ENCODE assay signal across 23 cellular contexts in genomic region chr1:243973169-243973568, GRCh38.
"Had no signal": no experiment of that assay in that cellular context is flagged by ENCODE, and none has a peak within 500 bp of the region (broad histone marks: within the 10 kb centered on the region; RNA-seq: fewer than 3 reads in every experiment).

No MANE protein-coding gene starts in this region.

- H3K4me1 ChIP-seq: foreskin keratinocyte, psoas muscle, sigmoid colon had no signal

- DNase-seq: dorsolateral prefrontal cortex; effector CD4-positive, alpha-beta T cell; endodermal cell; foreskin keratinocyte; head of caudate nucleus; natural killer cell; occipital lobe; ovary; psoas muscle; right cardiac atrium; sigmoid colon; stimulated activated CD4-positive, alpha-beta T cell treated with anti-CD3 and anti-CD28 coated beads, Interleukin-4, amount 100 ng/mL, for 4 hours; stimulated activated naive CD8-positive, alpha-beta T cell treated with anti-CD3 and anti-CD28 coated beads, Interleukin-15, Interleukin-2, amounts not matched to agents 100 U/mL and 50 U/mL, for 24 hours; substantia nigra; testis; tibial artery had no signal

- H3K27ac ChIP-seq: dorsolateral prefrontal cortex, epithelial cell of prostate, foreskin keratinocyte, ovary, psoas muscle, sigmoid colon, testis, tibial artery had no signal

- ATAC-seq: esophagus mucosa; foreskin keratinocyte; left lobe of liver; natural killer cell; psoas muscle; right cardiac atrium; stimulated activated memory B cell treated with anti-CD40 and anti-IgM and Interleukin-4, amounts not matched to agents 10 μg/mL and 1 μg/mL and 100 μg/mL, for 72 hours; stimulated activated naive CD8-positive, alpha-beta T cell treated with anti-CD3 and anti-CD28 coated beads, Interleukin-15, Interleukin-2, amounts not matched to agents 100 U/mL and 50 U/mL, for 24 hours had no signal

- H3K4me3 ChIP-seq: dorsolateral prefrontal cortex, lung, ovary, psoas muscle, sigmoid colon, testis, tibial artery had no signal

- H3K4me1 Mint-ChIP-seq: endodermal cell; memory B cell; natural killer cell; stimulated activated memory B cell treated with anti-CD40 and anti-IgM and Interleukin-4, amounts not matched to agents 10 μg/mL and 1 μg/mL and 100 μg/mL, for 72 hours had no signal

- H3K36me3 ChIP-seq: ovary, sigmoid colon, tibial artery had no signal

- H3K27ac Mint-ChIP-seq: endodermal cell; memory B cell; natural killer cell; stimulated activated memory B cell treated with anti-CD40 and anti-IgM and Interleukin-4, amounts not matched to agents 10 μg/mL and 1 μg/mL and 100 μg/mL, for 72 hours; type B pancreatic cell had no signal

- H3K9me3 Mint-ChIP-seq: endodermal cell; memory B cell; natural killer cell; stimulated activated memory B cell treated with anti-CD40 and anti-IgM and Interleukin-4, amounts not matched to agents 10 μg/mL and 1 μg/mL and 100 μg/mL, for 72 hours; type B pancreatic cell had no signal

- H3K27me3 ChIP-seq: dorsolateral prefrontal cortex, ovary, testis had no signal

- H3K4me3 Mint-ChIP-seq: endodermal cell; memory B cell; natural killer cell; stimulated activated memory B cell treated with anti-CD40 and anti-IgM and Interleukin-4, amounts not matched to agents 10 μg/mL and 1 μg/mL and 100 μg/mL, for 72 hours; type B pancreatic cell had no signal

- H3K36me3 Mint-ChIP-seq: natural killer cell; stimulated activated memory B cell treated with anti-CD40 and anti-IgM and Interleukin-4, amounts not matched to agents 10 μg/mL and 1 μg/mL and 100 μg/mL, for 72 hours; type B pancreatic cell had no signal

- H3K9me3 ChIP-seq: ovary, psoas muscle, sigmoid colon, testis, tibial artery had no signal
